In genomic region chr11:9065614-9066431, GRCh38 we compare ENCODE assay signal across 2 cellular contexts.
TF ChIP-seq lines count a peak whose summit lies in the region.

No MANE protein-coding gene starts in this region.

TF ChIP-seq in HEK293, 187 proteins besides CTCF, POLR2A, EP300 and RAD21:
- TF ChIP-seq ZNF580 (tag by site-specific recombination; IDR thresholded peaks at IDR 0.05): no peak
- no peak for TF ChIP-seq ZNF776 (tag by site-specific recombination; IDR thresholded peaks at IDR 0.05; ENCODE audit: borderline replicate concordance)
- no peak for TF ChIP-seq ZNF174 (tag by site-specific recombination; IDR thresholded peaks at IDR 0.05)
- peak; percentile 63 for TF ChIP-seq ZBTB8A (tag by site-specific recombination; IDR thresholded peaks at IDR 0.05)
- no peak for TF ChIP-seq ZNF433 (tag by site-specific recombination; IDR thresholded peaks at IDR 0.05; ENCODE audit: low read depth)
- no peak for TF ChIP-seq ZNF350 (tag by site-specific recombination; IDR thresholded peaks at IDR 0.05)
- TF ChIP-seq ZNF146 (tag by site-specific recombination; IDR thresholded peaks at IDR 0.05): no peak
TF ChIP-seq in HEK293: peak in this region for 1.

TF ChIP-seq in H1, 55 proteins besides CTCF, POLR2A, EP300 and RAD21:
- TF ChIP-seq KDM4A (IDR thresholded peaks at IDR 0.05; ENCODE audit: low read depth, low read length, severe bottlenecking) (no peak), BRCA1 (IDR thresholded peaks at IDR 0.05; ENCODE audit: low read depth, low read length) (no peak), SAP30 (IDR thresholded peaks at IDR 0.05; ENCODE audit: insufficient read depth, insufficient replicate concordance, low read length) (no peak), MAFK (IDR thresholded peaks at IDR 0.05; ENCODE audit: low read depth, low read length) (no peak), SP2 (IDR thresholded peaks at IDR 0.05; ENCODE audit: low read length) (no peak), TCF12 (IDR thresholded peaks at IDR 0.05; ENCODE audit: low read depth, low read length) (no peak), FOSL1 (IDR thresholded peaks at IDR 0.05; ENCODE audit: insufficient read depth, low read depth, low read length) (no peak), HDAC2 (IDR thresholded peaks at IDR 0.05; ENCODE audit: borderline replicate concordance in 1 of 2, low read depth in 2 of 2, low read length in 2 of 2) (no peak), RBBP5 (IDR thresholded peaks at IDR 0.05; ENCODE audit: borderline replicate concordance, low read depth, low read length) (no peak), MAX (IDR thresholded peaks at IDR 0.05) (no peak), BCL11A (IDR thresholded peaks at IDR 0.05; ENCODE audit: low read depth in 2 of 2, low read length in 2 of 2) (no peak), KDM5A (IDR thresholded peaks at IDR 0.05; ENCODE audit: low read length) (no peak)
